Comparison of ENCODE assay signal across 8 cellular contexts in the genomic region with DNA sequence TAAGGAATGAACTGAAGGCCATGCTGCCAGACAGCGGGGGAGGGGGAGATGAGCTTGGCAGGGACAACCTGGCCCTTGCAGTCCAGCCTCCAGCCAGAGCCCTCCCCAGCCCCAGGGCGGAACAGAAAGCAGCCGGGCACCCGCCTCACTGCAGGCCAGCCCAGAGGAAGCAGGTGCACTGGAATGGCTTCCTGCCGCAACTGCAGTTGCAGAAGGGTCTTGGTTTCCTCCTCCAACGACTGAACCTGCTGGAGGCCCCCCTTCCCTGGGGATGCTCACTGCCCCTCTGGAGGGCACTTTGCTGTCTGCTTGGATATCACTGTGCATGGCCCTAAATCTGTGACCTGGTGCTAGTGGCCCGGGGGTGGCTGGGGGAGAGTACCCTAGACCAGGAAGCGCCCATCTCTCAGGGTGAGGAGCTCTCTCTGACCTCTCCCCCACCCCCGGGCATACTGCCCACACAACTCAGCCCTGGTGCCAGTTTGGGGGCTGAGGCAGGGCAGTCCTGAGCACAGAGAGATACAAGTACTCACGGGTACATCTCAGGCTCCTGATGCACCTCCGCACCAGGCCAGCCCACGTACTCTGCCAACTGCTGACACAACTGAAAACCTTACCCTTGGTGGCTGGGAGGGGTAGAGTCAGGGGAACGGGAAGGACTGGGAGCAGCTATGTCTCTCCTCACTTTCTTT. TPM values are rescaled to one million over a fixed set of nuclear protein-coding genes. Genes with fewer than 3 reads are reported as not detected.
A peak's percentile ranks its signal among the peaks of the same experiment; 100 is the strongest.
DNase-seq lines count a peak whose midpoint lies in the region; ATAC-seq and TF ChIP-seq lines count a peak whose summit lies in the region.

No MANE protein-coding gene starts in this region.

- H3K4me1 Mint-ChIP-seq in activated naive CD4-positive, alpha-beta T cell treated with anti-CD3 and anti-CD28 coated beads for 36 hours (ENCODE audit: low read depth), result peaks cover 63% of the 10 kb centered on the region
- H3K4me1 Mint-ChIP-seq in endodermal cell, result peaks cover 12% of the 10 kb centered on the region

- H3K4me3 ChIP-seq in HL-60 (replicated peaks; ENCODE audit: insufficient read depth, low read length), result peak overlapping the region; percentile 63
- H3K4me3 ChIP-seq in suprapubic skin, result peak overlapping the region; percentile 42
- H3K4me3 ChIP-seq in endodermal cell (ENCODE audit: low read length), result no peak overlapping the region

- TF ChIP-seq EP300 in suprapubic skin (IDR thresholded peaks at IDR 0.05), result no peak

- H3K36me3 ChIP-seq in suprapubic skin (no peaks in the 10 kb centered on the region), endodermal cell (ENCODE audit: control insufficient read depth, insufficient read depth, low read length) (no peaks in the 10 kb centered on the region)

- WGBS in suprapubic skin, result 38% methylated on average over 9 of the region's 13 CpGs
- WGBS in endodermal cell (ENCODE audit: insufficient coverage in 1 of 2, insufficient read length in 1 of 2), 2 experiments, result 89 to 91% methylated on average over 7 to 13 of the region's 13 CpGs

- peak overlapping the region; percentile 93 for H3K27ac Mint-ChIP-seq in activated naive CD4-positive, alpha-beta T cell treated with anti-CD3 and anti-CD28 coated beads for 36 hours
- H3K27ac Mint-ChIP-seq in endodermal cell, result no peak overlapping the region

- CTCF ChIA-PET in activated naive CD4-positive, alpha-beta T cell treated with anti-CD3 and anti-CD28 coated beads for 36 hours (lab: Charles Lee), result interaction anchor here (0.5 to 8.1 kb wide), 10 partner anchors 9 to 611 kb away, joined by 3 to 64 read pairs (median 8); no protein-coding TSS in a partner anchor

- no peaks in the 10 kb centered on the region for H3K9me3 ChIP-seq in suprapubic skin
- no peaks in the 10 kb centered on the region for H3K9me3 ChIP-seq in endodermal cell (ENCODE audit: control insufficient read depth, low read length)

- peak overlapping the region; percentile 83 for H3K4me3 Mint-ChIP-seq in activated naive CD4-positive, alpha-beta T cell treated with anti-CD3 and anti-CD28 coated beads for 36 hours
- H3K4me3 Mint-ChIP-seq in endodermal cell, result no peak overlapping the region

- H3K27ac ChIP-seq in HL-60 (replicated peaks) (peak overlapping the region; percentile 82), suprapubic skin (peak overlapping the region; percentile 72), endodermal cell (ENCODE audit: low read depth, low read length) (no peak overlapping the region)

- intact Hi-C loops in activated naive CD4-positive, alpha-beta T cell treated with anti-CD3 and anti-CD28 coated beads for 36 hours (cut with micrococcal nuclease), result loop anchor here (1.0 to 10.0 kb wide), 6 partner anchors 155 to 428 kb away; a partner anchor contains a TSS

- no peaks in the 10 kb centered on the region for H3K36me3 Mint-ChIP-seq in activated naive CD4-positive, alpha-beta T cell treated with anti-CD3 and anti-CD28 coated beads for 36 hours (ENCODE audit: low read depth)
- no peaks in the 10 kb centered on the region for H3K36me3 Mint-ChIP-seq in endodermal cell (ENCODE audit: low read depth)

- H3K4me1 ChIP-seq in suprapubic skin (peaks cover 51% of the 10 kb centered on the region), endodermal cell (ENCODE audit: control insufficient read depth, insufficient read depth, low read length) (no peaks in the 10 kb centered on the region)

- no peak overlapping the region for H3K9ac ChIP-seq in endodermal cell (ENCODE audit: extremely low read depth, low read length, poor library complexity, severe bottlenecking)

- H3K9me3 Mint-ChIP-seq in activated naive CD4-positive, alpha-beta T cell treated with anti-CD3 and anti-CD28 coated beads for 36 hours, result no peaks in the 10 kb centered on the region
- H3K9me3 Mint-ChIP-seq in endodermal cell, result no peaks in the 10 kb centered on the region

- H3K27me3 ChIP-seq in HL-60 (ENCODE audit: insufficient read depth, poor library complexity, severe bottlenecking), result no peaks in the 10 kb centered on the region
- no peaks in the 10 kb centered on the region for H3K27me3 ChIP-seq in suprapubic skin
- no peaks in the 10 kb centered on the region for H3K27me3 ChIP-seq in endodermal cell (ENCODE audit: control insufficient read depth, insufficient read depth, low read length, poor library complexity, severe bottlenecking)

- no peaks in the 10 kb centered on the region for H3K27me3 Mint-ChIP-seq in activated naive CD4-positive, alpha-beta T cell treated with anti-CD3 and anti-CD28 coated beads for 36 hours (ENCODE audit: low read depth)
- H3K27me3 Mint-ChIP-seq in endodermal cell (ENCODE audit: insufficient read depth), result no peaks in the 10 kb centered on the region

- peak; percentile 32 for DNase-seq in ELF-1 (ENCODE audit: low read depth, low spot score)
- peak; percentile 86 to 92 for DNase-seq in HL-60 (ENCODE audit: low read depth in 1 of 2, low spot score in 1 of 2)
- DNase-seq in activated naive CD4-positive, alpha-beta T cell treated with anti-CD3 and anti-CD28 coated beads for 36 hours, result peak; percentile 57
- DNase-seq in kidney tubule cell (ENCODE audit: low spot score), result peak; percentile 24
- no peak for DNase-seq in suprapubic skin (ENCODE audit: low spot score in 2 of 2)
- no peak for DNase-seq in endodermal cell

- TF ChIP-seq CTCF in HL-60 (IDR thresholded peaks at IDR 0.05; ENCODE audit: insufficient read depth, low read length), result no peak
- no peak for TF ChIP-seq CTCF in suprapubic skin (IDR thresholded peaks at IDR 0.05)
- TF ChIP-seq CTCF in endodermal cell (conservative IDR thresholded peaks at IDR 0.05), result no peak

- TF ChIP-seq POLR2A in suprapubic skin (IDR thresholded peaks at IDR 0.05), result no peak

- ATAC-seq in HG03565 (IDR thresholded peaks at IDR 0.05; ENCODE audit: unreplicated experiment) (no peak), HG03159 (IDR thresholded peaks at IDR 0.05; ENCODE audit: unreplicated experiment) (no peak)

RNA-seq across cellular contexts. Expression of a gene that starts 41.1 kb away (rescaled TPM):
- total RNA-seq in activated naive CD4-positive, alpha-beta T cell treated with anti-CD3 and anti-CD28 coated beads for 36 hours, result 10 to 100 TPM; 23.8 to 25.0 TPM
- total RNA-seq in suprapubic skin (100 to 1,000 TPM in 2 of 4 donors, 10 to 100 TPM in 2; 87.6 to 253 (median 106) TPM), endodermal cell (10 to 100 TPM; 43.8 to 56.7 TPM)
- polyA plus RNA-seq in endodermal cell (2013, experiment 1 of 2), result 30.0 TPM
- polyA plus RNA-seq in endodermal cell (2013, experiment 2 of 2), result 37.8 TPM

Comparison
In these comparisons a context has a peak if more than half of its experiments do, and no peak if none do; other contexts are left out.
1. DNase-seq: peak in ELF-1 (single experiment), HL-60 (2 of 2), activated naive CD4-positive, alpha-beta T cell treated with anti-CD3 and anti-CD28 coated beads for 36 hours (single experiment) and kidney tubule cell (single experiment); none in suprapubic skin (0 of 2) and endodermal cell (single experiment).